Comparison of ENCODE assay signal across 9 cellular contexts in the genomic region with DNA sequence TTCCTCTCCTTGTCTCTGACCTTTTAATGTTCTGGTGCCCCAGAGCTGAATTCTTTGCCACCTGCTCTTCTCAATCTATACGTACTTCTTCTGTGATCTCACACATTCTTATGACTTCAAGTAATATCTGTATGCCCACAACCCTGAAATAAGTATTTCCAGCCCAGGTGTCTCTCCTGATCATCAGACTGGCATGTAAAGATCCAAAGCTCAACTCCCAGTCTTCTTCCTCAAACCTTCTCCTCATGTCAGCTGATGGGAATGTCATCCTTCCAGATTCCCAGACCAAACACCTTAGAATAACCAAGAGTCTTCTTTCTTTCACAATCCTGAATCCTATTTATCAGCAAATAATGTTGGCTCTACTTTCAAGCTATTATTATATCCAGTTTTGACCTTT. TPM values are rescaled to one million over a fixed set of nuclear protein-coding genes. Genes with fewer than 3 reads are reported as not detected.
"Had no signal": no experiment of that assay in that cellular context is flagged by ENCODE, and none has a peak within 500 bp of the region (broad histone marks: within the 10 kb centered on the region; RNA-seq: fewer than 3 reads in every experiment).

No MANE protein-coding gene starts in this region.

- ATAC-seq: GM12878 had no signal

- H3K4me3 ChIP-seq: GM12878 had no signal

- DNase-seq: GDM1, GF-D8 had no signal

- FAIRE-seq: G401.6, GM12878, GM12891, GM12892, GM18507, GM19239 had no signal

RNA-seq across cellular contexts. Expression of a gene that starts 9.3 kb away (rescaled TPM):
- total RNA-seq: G401 had no signal
- polyA plus RNA-seq: GM12878 had no signal

RNA-seq across cellular contexts. Expression of a gene that starts 22.7 kb away (rescaled TPM):
- total RNA-seq: G401, GM12878 had no signal
- polyA plus RNA-seq: GM12878 had no signal

RNA-seq across cellular contexts. Expression of a gene that starts 25.6 kb away (rescaled TPM):
- total RNA-seq: G401, GM12878 had no signal
- polyA plus RNA-seq: GM12878 had no signal

RNA-seq across cellular contexts. Expression of a gene that starts 48.8 kb away (rescaled TPM):
- total RNA-seq: G401, GM12878 had no signal
- polyA plus RNA-seq: GM12878 had no signal
